In the genomic region with DNA sequence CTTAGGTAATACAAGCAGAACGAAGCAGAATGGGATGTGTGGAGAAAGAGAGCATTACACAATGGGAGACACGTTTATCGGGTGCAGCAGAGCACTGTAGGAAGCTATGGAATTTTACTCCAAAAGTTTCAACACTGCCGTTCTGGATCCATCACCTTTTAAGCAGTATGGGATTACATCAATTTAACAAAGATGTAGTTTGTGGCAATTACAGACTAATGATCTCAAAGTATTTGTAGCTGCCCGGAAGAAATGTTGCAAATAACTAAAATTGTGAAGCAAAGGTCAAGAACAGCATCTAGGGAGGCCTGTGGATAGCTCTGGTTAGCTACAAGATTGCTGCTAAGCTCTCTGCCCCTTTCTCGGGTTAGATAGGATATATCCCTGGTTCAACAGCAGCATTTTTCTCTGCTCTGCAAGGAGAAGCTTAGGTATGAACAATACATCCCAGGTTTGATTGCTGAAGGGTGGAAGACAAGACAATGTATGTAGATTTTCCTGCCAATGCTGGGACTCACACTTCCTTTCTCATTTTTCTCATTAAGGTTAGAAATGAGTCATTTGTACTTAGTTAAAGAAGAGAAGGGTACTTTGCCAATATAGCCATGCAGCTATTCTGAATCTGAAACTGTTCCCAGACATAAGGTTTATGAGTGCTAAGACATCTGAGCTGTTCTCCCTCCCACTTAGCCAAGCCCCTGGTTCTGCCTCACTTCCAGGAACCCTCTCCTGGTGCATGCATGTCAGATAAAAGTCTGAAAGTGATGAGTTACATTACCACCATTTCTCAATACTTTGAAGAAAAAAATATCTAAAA, we compare ENCODE assay signal across 8 cellular contexts.
DNase-seq lines count a peak whose midpoint lies in the region; ATAC-seq and TF ChIP-seq lines count a peak whose summit lies in the region.

No MANE protein-coding gene starts in this region.

- no peaks in the 10 kb centered on the region for H4K20me1 ChIP-seq in PC-9 (ENCODE audit: insufficient read depth)

- peaks cover 17% of the 10 kb centered on the region for H3F3A ChIP-seq in PC-9 (ENCODE audit: insufficient read depth, low read depth)

- no peak for TF ChIP-seq CTCF in PC-9 (conservative IDR thresholded peaks at IDR 0.05)

- H3K27ac ChIP-seq in PC-9: no peak overlapping the region

- H3K36me3 ChIP-seq in PC-9 (ENCODE audit: low read depth): no peaks in the 10 kb centered on the region

- no peaks in the 10 kb centered on the region for H3K9me2 ChIP-seq in PC-9 (ENCODE audit: insufficient read depth)

- H3K9me3 ChIP-seq in PC-9 (ENCODE audit: insufficient read depth, low read depth): no peaks in the 10 kb centered on the region

- POLR2A ChIA-PET in PC-9 (lab: Charles Lee; ENCODE audit: unreplicated experiment): no interaction called here

- CTCF ChIA-PET in PC-9 (lab: Charles Lee): interaction anchor here (0.8 kb wide), 1 partner anchor 33 kb away, joined by 3 read pairs; no protein-coding TSS in a partner anchor

- peak; percentile 51 for DNase-seq in activated naive CD4-positive, alpha-beta T cell treated with anti-CD3 and anti-CD28 coated beads, Interleukin-2, amount 50 U/mL, for 16 hours
- peak; percentile 98 for DNase-seq in skeletal muscle cell (ENCODE audit: low read depth)
- no peak for DNase-seq in NCI-H1694 (lab: John Stamatoyannopoulos, UW)
- no peak for DNase-seq in PC-9
- no peak for DNase-seq in NCI-H526 (lab: John Stamatoyannopoulos, UW)
- DNase-seq in NCI-H510A (lab: John Stamatoyannopoulos, UW): no peak

- no peaks in the 10 kb centered on the region for H3K27me3 ChIP-seq in PC-9 (ENCODE audit: insufficient read depth, low read depth)

- intact Hi-C loops in PC-9 (cut with micrococcal nuclease; ENCODE audit: unreplicated experiment): no loop called here

- ATAC-seq in GM18520 (IDR thresholded peaks at IDR 0.05; ENCODE audit: unreplicated experiment) (peak; percentile 60), HG02759 (IDR thresholded peaks at IDR 0.05; ENCODE audit: unreplicated experiment) (peak; percentile 86)

- H3K4me1 ChIP-seq in PC-9 (replicated peaks; ENCODE audit: insufficient read depth): peaks cover 42% of the 10 kb centered on the region

- H3K4me3 ChIP-seq in skeletal muscle cell (ENCODE audit: low read depth, low read length): no peak overlapping the region
- H3K4me3 ChIP-seq in PC-9: no peak overlapping the region

- no TSS peak for BruUV-seq in PC-9 (replicated peaks; lab: Mats Ljungman, UMichigan)

- H2AFZ ChIP-seq in PC-9: no peak overlapping the region

- H3K79me2 ChIP-seq in PC-9 (ENCODE audit: low read depth): no peaks in the 10 kb centered on the region

- H3K4me2 ChIP-seq in PC-9: no peak overlapping the region

Comparison
In these comparisons a context has a peak if more than half of its experiments do, and no peak if none do; other contexts are left out.
1. DNase-seq: peak in activated naive CD4-positive, alpha-beta T cell treated with anti-CD3 and anti-CD28 coated beads, Interleukin-2, amount 50 U/mL, for 16 hours (single experiment) and skeletal muscle cell (single experiment); none in NCI-H1694 (single experiment), PC-9 (0 of 2), NCI-H526 (0 of 2) and NCI-H510A (single experiment).